Comparison of ENCODE assay signal across 35 cellular contexts in the genomic region with DNA sequence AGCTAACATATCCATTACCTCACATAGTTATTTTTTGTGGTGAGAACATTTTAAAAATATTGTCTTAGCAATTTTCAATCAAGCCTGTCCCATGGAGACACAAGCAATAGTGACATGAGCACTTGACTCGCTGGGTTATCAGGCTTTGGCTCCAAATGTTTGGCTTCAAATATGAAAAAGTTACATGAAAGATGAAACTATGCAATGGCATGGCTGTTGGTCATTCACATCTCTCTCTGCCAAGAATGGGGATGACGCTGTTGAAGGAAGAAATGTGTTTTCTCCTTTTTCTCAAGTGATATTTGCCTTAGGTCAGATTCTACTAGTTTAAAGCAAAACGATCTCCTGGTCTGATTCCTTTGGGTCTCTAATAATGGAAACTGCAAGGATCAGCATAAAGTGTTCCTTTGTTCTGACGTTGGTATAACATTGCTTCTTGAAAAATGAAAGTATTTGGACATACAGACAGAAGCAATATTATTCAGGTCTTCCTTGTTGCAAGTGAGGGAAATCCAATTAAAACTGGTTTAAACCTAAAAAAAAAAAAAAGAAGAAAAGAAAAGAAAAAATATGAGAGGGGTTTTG.
DNase-seq lines count a peak whose midpoint lies in the region; ATAC-seq, FAIRE-seq and TF ChIP-seq lines count a peak whose summit lies in the region.
"Had no signal": no experiment of that assay in that cellular context is flagged by ENCODE, and none has a peak within 500 bp of the region (broad histone marks: within the 10 kb centered on the region; RNA-seq: fewer than 3 reads in every experiment).

No MANE protein-coding gene starts in this region.

- H3K79me2 ChIP-seq in HepG2 (ENCODE audit: insufficient read depth, low read length): no peaks in the 10 kb centered on the region

- in situ Hi-C loops in HepG2 (cut with HindIII; ENCODE audit: extremely low pct_ligation_motif_present, low pct_unique_long_range_greater_than_20kb): no loop called here

- H2AFZ ChIP-seq in HepG2 (ENCODE audit: low read length): no peak overlapping the region
- H2AFZ ChIP-seq: GM23338 had no signal

- no peak for TF ChIP-seq RAD21 in HepG2 (CRISPR knock-in tag; IDR thresholded peaks at IDR 0.05)

- TF ChIP-seq POLR2A in HepG2 (IDR thresholded peaks at IDR 0.05; ENCODE audit: insufficient read depth in 1 of 2, low read depth in 2 of 2, low read length in 2 of 2) (no peak), right lobe of liver (IDR thresholded peaks at IDR 0.05) (no peak)

- no TSS peak for BruUV-seq in HepG2 (replicated peaks; lab: Mats Ljungman, UMichigan)

- H3K4me1 Mint-ChIP-seq in activated T-helper 17 cell treated with anti-CD3 and anti-CD28 coated beads, Interleukin-2, amount 50 U/mL, for 72 hours: peaks cover 3% of the 10 kb centered on the region

- TF ChIP-seq CTCF in HepG2 (CRISPR knock-in tag; IDR thresholded peaks at IDR 0.05) (no peak), right lobe of liver (IDR thresholded peaks at IDR 0.05) (no peak), tibial artery (IDR thresholded peaks at IDR 0.05) (no peak)

- H3K27ac ChIP-seq in HepG2 (ENCODE audit: extremely low read length, insufficient read depth, low read length) (no peak overlapping the region), right lobe of liver (no peak overlapping the region), tibial artery (peak overlapping the region; percentile 58 to 69)
- H3K27ac ChIP-seq: KMS-11, Peyer's patch, thyroid gland, vagina had no signal

- no peaks in the 10 kb centered on the region for H3K36me3 Mint-ChIP-seq in activated T-helper 17 cell treated with anti-CD3 and anti-CD28 coated beads, Interleukin-2, amount 50 U/mL, for 72 hours (ENCODE audit: low read depth)
- H3K36me3 Mint-ChIP-seq: natural killer cell had no signal

- H3K9me3 Mint-ChIP-seq in activated T-helper 17 cell treated with anti-CD3 and anti-CD28 coated beads, Interleukin-2, amount 50 U/mL, for 72 hours: no peaks in the 10 kb centered on the region
- H3K9me3 Mint-ChIP-seq: activated CD4-positive, alpha-beta memory T cell treated with anti-CD3 and anti-CD28 coated beads, Interleukin-2, amount 10 ng/mL, durations not matched to agents 7 days and 5 days; GM23338; HFFc6; natural killer cell; stimulated activated naive CD8-positive, alpha-beta T cell treated with anti-CD3 and anti-CD28 coated beads, Interleukin-15, Interleukin-2, amounts not matched to agents 100 ng/mL and 50 ng/mL, for 24 hours had no signal

- no peak for ATAC-seq in HepG2
- no peak for ATAC-seq in right lobe of liver
- ATAC-seq in GM21381 (IDR thresholded peaks at IDR 0.05; ENCODE audit: unreplicated experiment): no peak
- no peak for ATAC-seq in activated T-helper 17 cell treated with anti-CD3 and anti-CD28 coated beads, Interleukin-2, amount 50 U/mL, for 72 hours (replicated peaks)
- ATAC-seq in HG02588 (IDR thresholded peaks at IDR 0.05; ENCODE audit: unreplicated experiment): no peak
- ATAC-seq: natural killer cell had no signal

- no peak overlapping the region for H3K4me3 Mint-ChIP-seq in activated T-helper 17 cell treated with anti-CD3 and anti-CD28 coated beads, Interleukin-2, amount 50 U/mL, for 72 hours
- H3K4me3 Mint-ChIP-seq: activated CD4-positive, alpha-beta memory T cell treated with anti-CD3 and anti-CD28 coated beads, Interleukin-2, amount 10 ng/mL, durations not matched to agents 7 days and 5 days; brain; CD4-positive, CD25-positive, alpha-beta regulatory T cell; GM23338; HFFc6; natural killer cell; stimulated activated naive CD8-positive, alpha-beta T cell treated with anti-CD3 and anti-CD28 coated beads, Interleukin-15, Interleukin-2, amounts not matched to agents 100 ng/mL and 50 ng/mL, for 24 hours had no signal

- H3K27me3 Mint-ChIP-seq in activated T-helper 17 cell treated with anti-CD3 and anti-CD28 coated beads, Interleukin-2, amount 50 U/mL, for 72 hours: no peaks in the 10 kb centered on the region
- H3K27me3 Mint-ChIP-seq: activated CD4-positive, alpha-beta memory T cell treated with anti-CD3 and anti-CD28 coated beads, Interleukin-2, amount 10 ng/mL, durations not matched to agents 7 days and 5 days; brain; stimulated activated naive CD8-positive, alpha-beta T cell treated with anti-CD3 and anti-CD28 coated beads, Interleukin-15, Interleukin-2, amounts not matched to agents 100 ng/mL and 50 ng/mL, for 24 hours had no signal

- H3K9me3 ChIP-seq in HepG2 (ENCODE audit: low read length) (no peaks in the 10 kb centered on the region), right lobe of liver (no peaks in the 10 kb centered on the region), tibial artery (no peaks in the 10 kb centered on the region)
- H3K9me3 ChIP-seq: Peyer's patch, thyroid gland, vagina had no signal

- H3K9ac ChIP-seq in HepG2 (ENCODE audit: insufficient read depth, low read depth, low read length): no peak overlapping the region
- H3K9ac ChIP-seq: KMS-11 had no signal

- CTCF ChIA-PET in HepG2 (lab: Yijun Ruan, JAX; ENCODE audit: low intra/inter-chr PET ratio, low total read pairs): no interaction called here

- H3K27me3 ChIP-seq in HepG2 (ENCODE audit: control insufficient read depth in 1 of 2, insufficient read depth in 2 of 2, low read length in 2 of 2) (no peaks in the 10 kb centered on the region), right lobe of liver (no peaks in the 10 kb centered on the region), tibial artery (no peaks in the 10 kb centered on the region)
- H3K27me3 ChIP-seq: Peyer's patch, thyroid gland, vagina had no signal

- WGBS in HepG2 (ENCODE audit: low lambda C conversion rate): 81% methylated on average over 4 of the region's 4 CpGs
- WGBS in right lobe of liver (ENCODE audit: insufficient coverage, low coverage, low lambda C conversion rate, missing lambda C conversion rate): 70% methylated on average over 4 of the region's 4 CpGs

- TF ChIP-seq EP300 in HepG2 (IDR thresholded peaks at IDR 0.05; ENCODE audit: low read depth in 2 of 2, low read length in 2 of 2) (no peak), HepG2 (CRISPR knock-in tag; IDR thresholded peaks at IDR 0.05; ENCODE audit: borderline replicate concordance) (no peak)

- H3K4me3 ChIP-seq in HepG2 (replicated peaks in 1 of 3; ENCODE audit: insufficient read depth in 1 of 3, low read depth in 2 of 3, low read length in 3 of 3) (no peak overlapping the region), right lobe of liver (no peak overlapping the region), tibial artery (no peak overlapping the region)
- H3K4me3 ChIP-seq: GM23338, lung, Peyer's patch, thyroid gland, vagina had no signal

- H3K4me1 ChIP-seq in HepG2 (ENCODE audit: insufficient read depth, low read length): no peaks in the 10 kb centered on the region
- H3K4me1 ChIP-seq in right lobe of liver: no peaks in the 10 kb centered on the region
- H3K4me1 ChIP-seq in tibial artery: peaks cover 5 to 74% (median 27%) of the 10 kb centered on the region in 4 donors
- H3K4me1 ChIP-seq: Peyer's patch, thyroid gland had no signal

- no peak for DNase-seq in HepG2 (ENCODE audit: low spot score)
- DNase-seq in right lobe of liver: no peak
- DNase-seq in foreskin melanocyte: peak; percentile 19
- peak; percentile 19 for DNase-seq in pons (ENCODE audit: low spot score)
- no peak for DNase-seq in tibial artery
- DNase-seq: activated CD4-positive, alpha-beta memory T cell treated with anti-CD3 and anti-CD28 coated beads, Interleukin-2, amount 10 ng/mL, durations not matched to agents 7 days and 5 days; activated naive CD4-positive, alpha-beta T cell treated with anti-CD3 and anti-CD28 coated beads, Interleukin-2, amount 50 U/mL, for 16 hours; AML-193; Calu3; CD4-positive, CD25-positive, alpha-beta regulatory T cell; DMS79 treated with DMSO at 0.1 percent for 48 hours; GDM1; head of caudate nucleus; HFFc6; MM.1S; natural killer cell; NCI-H1417; NCI-H2029; NCI-H69; nucleus accumbens; Peyer's patch; stimulated activated CD8-positive, alpha-beta memory T cell treated with anti-CD3 and anti-CD28 coated beads, Interleukin-4, amount 100 ng/mL, for 48 hours; T-helper 9 cell; thyroid gland had no signal

- POLR2A ChIA-PET in HepG2 (lab: Yijun Ruan, JAX): no interaction called here

- no peaks in the 10 kb centered on the region for H4K20me1 ChIP-seq in HepG2 (ENCODE audit: insufficient read depth, low read length)

- H3K36me3 ChIP-seq in HepG2 (replicated peaks in 1 of 2; ENCODE audit: control insufficient read depth in 1 of 2, insufficient read depth in 2 of 2, low read length in 2 of 2): no peaks in the 10 kb centered on the region; a peak in 1 of 5 replicates
- H3K36me3 ChIP-seq in right lobe of liver: no peaks in the 10 kb centered on the region
- H3K36me3 ChIP-seq in tibial artery: peaks cover 33 to 59% (median 40%) of the 10 kb centered on the region in 3 donors
- H3K36me3 ChIP-seq: Peyer's patch, thyroid gland had no signal

- H3K4me2 ChIP-seq in HepG2 (ENCODE audit: low read depth, low read length): no peak overlapping the region
- H3K4me2 ChIP-seq: GM23338, KMS-11 had no signal

- intact Hi-C loops in HepG2 (cut with micrococcal nuclease; ENCODE audit: unreplicated experiment) (no loop called here), right lobe of liver (cut with DNase I) (no loop called here), tibial artery (cut with DNase I; ENCODE audit: low total_unique reads) (no loop called here)

- no peak overlapping the region for H3K27ac Mint-ChIP-seq in activated T-helper 17 cell treated with anti-CD3 and anti-CD28 coated beads, Interleukin-2, amount 50 U/mL, for 72 hours
- H3K27ac Mint-ChIP-seq: activated CD4-positive, alpha-beta memory T cell treated with anti-CD3 and anti-CD28 coated beads, Interleukin-2, amount 10 ng/mL, durations not matched to agents 7 days and 5 days; CD4-positive, CD25-positive, alpha-beta regulatory T cell; GM23338; HFFc6; natural killer cell; stimulated activated naive CD8-positive, alpha-beta T cell treated with anti-CD3 and anti-CD28 coated beads, Interleukin-15, Interleukin-2, amounts not matched to agents 100 ng/mL and 50 ng/mL, for 24 hours had no signal

- FAIRE-seq in HepG2 (lab: Jason Lieb, UNC): no peak
- FAIRE-seq: endothelial cell of umbilical vein, keratinocyte had no signal

Comparison
In these comparisons a context has a peak if more than half of its experiments do, and no peak if none do; other contexts are left out.
1. DNase-seq: peak in foreskin melanocyte (single experiment) and pons (single experiment); none in HepG2 (single experiment), right lobe of liver (0 of 3) and tibial artery (0 of 2).
2. H3K27ac ChIP-seq: peak in tibial artery (2 of 2); none in HepG2 (single experiment) and right lobe of liver (0 of 3).